In genomic region chr5:116658141-116658540, GRCh38 we compare ENCODE assay signal across 29 cellular contexts.
"Had no signal": no experiment of that assay in that cellular context is flagged by ENCODE, and none has a peak within 500 bp of the region (broad histone marks: within the 10 kb centered on the region; RNA-seq: fewer than 3 reads in every experiment).

No MANE protein-coding gene starts in this region.

- H3K27ac ChIP-seq: heart right ventricle, prostate gland, right atrium auricular region, thyroid gland, vagina had no signal

- H3K4me1 ChIP-seq: prostate gland, right atrium auricular region, thyroid gland, vagina had no signal

- H3K36me3 Mint-ChIP-seq: naive thymus-derived CD4-positive, alpha-beta T cell had no signal

- DNase-seq: cortex of kidney; effector memory CD8-positive, alpha-beta T cell; foreskin melanocyte; glutamatergic neuron; heart right ventricle; hippocampal formation; islet precursor cell; mesenchymal stem cell; midbrain; naive thymus-derived CD4-positive, alpha-beta T cell; nucleus accumbens; stimulated activated CD4-positive, alpha-beta T cell treated with anti-CD3 and anti-CD28 coated beads, Interleukin-12 subunit alpha, Interleukin-12 subunit beta, amount 100 ng/mL, for 4 hours; stimulated activated CD4-positive, alpha-beta T cell treated with anti-CD3 and anti-CD28 coated beads, Interleukin-1b, Interleukin-23, amount 100 ng/mL, for 48 hours; stimulated activated CD4-positive, alpha-beta T cell treated with anti-CD3 and anti-CD28 coated beads, Interleukin-4, amount 100 ng/mL, for 1 hour; stimulated activated CD8-positive, alpha-beta memory T cell treated with anti-CD3 and anti-CD28 coated beads, Interleukin-4, amount 100 ng/mL, for 48 hours; stimulated activated naive CD4-positive, alpha-beta T cell; stimulated activated naive CD8-positive, alpha-beta T cell treated with anti-CD3 and anti-CD28 coated beads, Interleukin-15, amount 100 ng/mL, for 72 hours; thyroid gland; trophoblast cell had no signal

- H3K9me3 ChIP-seq: prostate gland, thyroid gland, vagina had no signal

- H3K4me2 ChIP-seq: smooth muscle cell had no signal

- ATAC-seq: effector memory CD8-positive, alpha-beta T cell; esophagus mucosa; heart right ventricle; left lobe of liver; naive thymus-derived CD4-positive, alpha-beta T cell; sciatic nerve; stimulated activated naive CD8-positive, alpha-beta T cell treated with anti-CD3 and anti-CD28 coated beads, Interleukin-15, amount 100 ng/mL, for 72 hours had no signal

- H3K4me3 Mint-ChIP-seq: effector memory CD8-positive, alpha-beta T cell; naive thymus-derived CD4-positive, alpha-beta T cell; nephron; stimulated activated naive CD8-positive, alpha-beta T cell treated with anti-CD3 and anti-CD28 coated beads, Interleukin-15, amount 100 ng/mL, for 72 hours had no signal

- FAIRE-seq: endometrium had no signal

- H3K27me3 ChIP-seq: right atrium auricular region, thyroid gland, vagina had no signal

- H3K27ac Mint-ChIP-seq: effector memory CD8-positive, alpha-beta T cell; naive thymus-derived CD4-positive, alpha-beta T cell; stimulated activated naive CD8-positive, alpha-beta T cell treated with anti-CD3 and anti-CD28 coated beads, Interleukin-15, amount 100 ng/mL, for 72 hours had no signal

- H3K36me3 ChIP-seq: heart right ventricle, prostate gland, right atrium auricular region, thyroid gland, vagina had no signal

- H3K4me1 Mint-ChIP-seq: naive thymus-derived CD4-positive, alpha-beta T cell; stimulated activated naive CD8-positive, alpha-beta T cell treated with anti-CD3 and anti-CD28 coated beads, Interleukin-15, amount 100 ng/mL, for 72 hours had no signal

- H3K4me3 ChIP-seq: heart right ventricle, lung, prostate gland, right atrium auricular region, smooth muscle cell, thyroid gland, vagina had no signal
